ENCODE assay signal across 28 cellular contexts in genomic region chr1:200976634-200977033, GRCh38.
"Had no signal": no experiment of that assay in that cellular context is flagged by ENCODE, and none has a peak within 500 bp of the region (broad histone marks: within the 10 kb centered on the region; RNA-seq: fewer than 3 reads in every experiment).

No MANE protein-coding gene starts in this region.

- H3K9me3 Mint-ChIP-seq: activated B cell treated with CpG ODN at 0.5 μM for 24 hours; activated CD8-positive, alpha-beta T cell treated with anti-CD3 and anti-CD28 coated beads for 36 hours; T-cell; T-helper 1 cell treated with Interleukin-12 subunit alpha and Interleukin-12 subunit beta and Interleukin-4 antibody, amounts not matched to agents 30 μg/mL and 1 μg/mL, for 36 hours; T-helper 2 cell treated with Interferon-gamma antibody and Interleukin-4, amounts not matched to agents 5 μg/mL and 100 μg/mL, for 36 hours had no signal

- H3K27me3 Mint-ChIP-seq: activated B cell treated with CpG ODN at 0.5 μM for 24 hours; activated CD8-positive, alpha-beta T cell treated with anti-CD3 and anti-CD28 coated beads for 36 hours; activated naive CD8-positive, alpha-beta T cell; brain; T-cell had no signal

- H3K4me1 Mint-ChIP-seq: activated B cell treated with CpG ODN at 0.5 μM for 24 hours, brain, T-cell had no signal

- ATAC-seq: activated CD4-positive, CD25-positive, alpha-beta regulatory T cell treated with anti-CD3 and anti-CD28 coated beads, Interleukin-2, amount 50 U/mL, for 24 hours; activated CD8-positive, alpha-beta T cell treated with anti-CD3 and anti-CD28 coated beads for 36 hours; gastroesophageal sphincter; heart right ventricle; T-cell had no signal

- DNase-seq: activated B cell treated with CpG ODN at 0.5 μM for 24 hours; activated CD4-positive, alpha-beta T cell treated with anti-CD3 and anti-CD28 coated beads for 48 hours; activated CD4-positive, alpha-beta T cell treated with anti-CD3 and anti-CD28 coated beads, Interleukin-2, amount 50 U/mL, for 1 hour; activated CD4-positive, alpha-beta T cell treated with anti-CD3 and anti-CD28 coated beads, Interleukin-2, amount 50 U/mL, for 48 hours; activated CD8-positive, alpha-beta memory T cell treated with anti-CD3 and anti-CD28 coated beads for 24 hours; activated CD8-positive, alpha-beta T cell treated with anti-CD3 and anti-CD28 coated beads for 36 hours; activated effector memory CD4-positive, alpha-beta T cell treated with Interleukin-2 at 50 U/mL for 16 hours; activated gamma-delta T cell treated with Interleukin-2 at 50 U/mL for 16 hours; activated naive CD4-positive, alpha-beta T cell treated with anti-CD3 and anti-CD28 coated beads, Interleukin-2, amount 50 U/mL, for 16 hours; activated naive CD4-positive, alpha-beta T cell treated with Interleukin-2 at 50 U/mL for 16 hours; activated T-cell treated with anti-CD3 and anti-CD28 coated beads, Interleukin-2, amount 50 U/mL, for 1 hour; activated T-cell treated with anti-CD3 and anti-CD28 coated beads, Interleukin-2, amount 50 U/mL, for 48 hours; central memory CD4-positive, alpha-beta T cell; cerebellar nuclear complex; colonic mucosa; effector CD8-positive, alpha-beta T cell; esophagus squamous epithelium; foreskin melanocyte; heart right ventricle; T-cell; T1000; WERI-Rb-1 had no signal

- H3K27ac Mint-ChIP-seq: activated B cell treated with CpG ODN at 0.5 μM for 24 hours; activated CD8-positive, alpha-beta T cell treated with anti-CD3 and anti-CD28 coated beads for 36 hours; brain; T-cell; T-helper 1 cell treated with Interleukin-12 subunit alpha and Interleukin-12 subunit beta and Interleukin-4 antibody, amounts not matched to agents 30 μg/mL and 1 μg/mL, for 36 hours; T-helper 2 cell treated with Interferon-gamma antibody and Interleukin-4, amounts not matched to agents 5 μg/mL and 100 μg/mL, for 36 hours had no signal

- H3K4me3 Mint-ChIP-seq: activated B cell treated with CpG ODN at 0.5 μM for 24 hours; activated CD8-positive, alpha-beta T cell treated with anti-CD3 and anti-CD28 coated beads for 36 hours; activated naive CD8-positive, alpha-beta T cell; brain; T-cell; T-helper 1 cell treated with Interleukin-12 subunit alpha and Interleukin-12 subunit beta and Interleukin-4 antibody, amounts not matched to agents 30 μg/mL and 1 μg/mL, for 36 hours; T-helper 2 cell treated with Interferon-gamma antibody and Interleukin-4, amounts not matched to agents 5 μg/mL and 100 μg/mL, for 36 hours had no signal
